Comparison of ENCODE assay signal across 23 cellular contexts in genomic region chr6:166713608-166714510, GRCh38.
"Had no signal": no experiment of that assay in that cellular context is flagged by ENCODE, and none has a peak within 500 bp of the region (broad histone marks: within the 10 kb centered on the region; RNA-seq: fewer than 3 reads in every experiment).

No MANE protein-coding gene starts in this region.

- H3K27ac ChIP-seq: adrenal gland, ascending aorta, thoracic aorta had no signal

- H3K9me3 ChIP-seq: mucosa of descending colon, thoracic aorta had no signal

- ATAC-seq: activated T-cell treated with anti-CD3 and anti-CD28 coated beads, Interleukin-2, amount 50 U/mL, for 4 hours; esophagus mucosa; mucosa of descending colon had no signal

- H3K27me3 Mint-ChIP-seq: activated naive CD8-positive, alpha-beta T cell had no signal

- H3K4me1 Mint-ChIP-seq: central memory CD8-positive, alpha-beta T cell; memory B cell had no signal

- H3K4me3 Mint-ChIP-seq: activated naive CD8-positive, alpha-beta T cell; activated T-cell treated with anti-CD3 and anti-CD28 coated beads, Interleukin-2, amount 50 U/mL, for 4 hours; central memory CD8-positive, alpha-beta T cell; memory B cell; T-helper 1 cell treated with Interleukin-12 subunit alpha and Interleukin-12 subunit beta and Interleukin-4 antibody, amounts not matched to agents 30 μg/mL and 1 μg/mL, for 36 hours; type B pancreatic cell had no signal

- DNase-seq: activated CD4-positive, alpha-beta T cell treated with anti-CD3 and anti-CD28 coated beads for 4 hours; activated CD4-positive, alpha-beta T cell treated with anti-CD3 and anti-CD28 coated beads, Interleukin-2, amount 50 U/mL, for 48 hours; activated CD4-positive, CD25-positive, alpha-beta regulatory T cell; activated CD8-positive, alpha-beta memory T cell treated with anti-CD3 and anti-CD28 coated beads, Interleukin-2, amount 50 U/mL, for 48 hours; activated naive CD4-positive, alpha-beta T cell; activated T-cell treated with anti-CD3 and anti-CD28 coated beads, Interleukin-2, amount 50 U/mL, for 4 hours; adrenal gland; effector CD8-positive, alpha-beta T cell; foreskin melanocyte; hippocampal formation; mucosa of descending colon; occipital lobe; stimulated activated CD4-positive, alpha-beta T cell treated with anti-CD3 and anti-CD28 coated beads, Interleukin-4, amount 100 ng/mL, for 24 hours; stimulated activated naive CD4-positive, alpha-beta T cell treated with Interleukin-2 at 50 U/mL for 16 hours had no signal

- H3K4me1 ChIP-seq: adrenal gland, ascending aorta had no signal

- H3K4me3 ChIP-seq: adrenal gland, ascending aorta, mucosa of descending colon, thoracic aorta had no signal

- H3K27ac Mint-ChIP-seq: activated naive CD8-positive, alpha-beta T cell; activated T-helper 2 cell treated with anti-CD3 and anti-CD28 coated beads, Interferon-gamma antibody, Interleukin-2, Interleukin-4, amounts not matched to agents 10 μg/mL and 5 μg/mL and 100 μg/mL, durations not matched to agents 14 hours and 24 hours and 36 hours; memory B cell; T-helper 1 cell treated with Interleukin-12 subunit alpha and Interleukin-12 subunit beta and Interleukin-4 antibody, amounts not matched to agents 30 μg/mL and 1 μg/mL, for 36 hours; type B pancreatic cell had no signal

- H3K36me3 Mint-ChIP-seq: type B pancreatic cell had no signal

- H3K36me3 ChIP-seq: adrenal gland, ascending aorta, thoracic aorta had no signal

- H3K27me3 ChIP-seq: adrenal gland, ascending aorta had no signal
